ENCODE assay signal across 1 cellular context in the genomic region with DNA sequence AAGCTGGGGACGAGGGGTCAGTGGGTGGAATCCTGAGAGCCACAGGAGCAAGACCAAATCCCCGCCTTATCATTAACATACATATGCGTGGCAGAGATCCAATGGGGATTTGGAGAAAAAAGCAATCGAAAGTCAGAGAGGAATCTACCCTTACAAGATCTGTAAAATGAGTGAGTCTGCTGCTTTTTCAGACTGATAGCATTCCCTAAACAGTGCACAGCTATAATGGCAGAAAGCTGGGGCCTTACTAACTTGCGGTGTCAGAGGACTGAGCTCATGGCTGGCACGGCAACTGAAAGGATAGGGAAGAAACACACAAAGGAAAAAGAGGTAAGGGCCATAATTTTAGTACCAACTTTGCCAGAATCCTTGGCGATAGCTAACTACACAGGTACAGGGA.
TF ChIP-seq lines count a peak whose summit lies in the region.

No MANE protein-coding gene starts in this region.

TF ChIP-seq in K562, 482 proteins besides CTCF, POLR2A, EP300 and RAD21 (continued from another document):
- TF ChIP-seq, protein P1, sequence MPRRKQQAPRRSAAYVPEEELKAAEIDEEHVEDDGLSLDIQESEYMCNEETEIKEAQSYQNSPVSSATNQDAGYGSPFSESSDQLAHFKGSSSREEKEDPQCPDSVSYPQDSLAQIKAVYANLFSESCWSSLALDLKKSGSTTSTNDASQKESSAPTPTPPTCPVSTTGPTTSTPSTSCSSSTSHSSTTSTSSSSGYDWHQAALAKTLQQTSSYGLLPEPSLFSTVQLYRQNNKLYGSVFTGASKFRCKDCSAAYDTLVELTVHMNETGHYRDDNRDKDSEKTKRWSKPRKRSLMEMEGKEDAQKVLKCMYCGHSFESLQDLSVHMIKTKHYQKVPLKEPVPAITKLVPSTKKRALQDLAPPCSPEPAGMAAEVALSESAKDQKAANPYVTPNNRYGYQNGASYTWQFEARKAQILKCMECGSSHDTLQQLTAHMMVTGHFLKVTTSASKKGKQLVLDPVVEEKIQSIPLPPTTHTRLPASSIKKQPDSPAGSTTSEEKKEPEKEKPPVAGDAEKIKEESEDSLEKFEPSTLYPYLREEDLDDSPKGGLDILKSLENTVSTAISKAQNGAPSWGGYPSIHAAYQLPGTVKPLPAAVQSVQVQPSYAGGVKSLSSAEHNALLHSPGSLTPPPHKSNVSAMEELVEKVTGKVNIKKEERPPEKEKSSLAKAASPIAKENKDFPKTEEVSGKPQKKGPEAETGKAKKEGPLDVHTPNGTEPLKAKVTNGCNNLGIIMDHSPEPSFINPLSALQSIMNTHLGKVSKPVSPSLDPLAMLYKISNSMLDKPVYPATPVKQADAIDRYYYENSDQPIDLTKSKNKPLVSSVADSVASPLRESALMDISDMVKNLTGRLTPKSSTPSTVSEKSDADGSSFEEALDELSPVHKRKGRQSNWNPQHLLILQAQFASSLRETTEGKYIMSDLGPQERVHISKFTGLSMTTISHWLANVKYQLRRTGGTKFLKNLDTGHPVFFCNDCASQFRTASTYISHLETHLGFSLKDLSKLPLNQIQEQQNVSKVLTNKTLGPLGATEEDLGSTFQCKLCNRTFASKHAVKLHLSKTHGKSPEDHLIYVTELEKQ (CRISPR knock-in tag; IDR thresholded peaks at IDR 0.05), result no peak
- TF ChIP-seq, protein P2, sequence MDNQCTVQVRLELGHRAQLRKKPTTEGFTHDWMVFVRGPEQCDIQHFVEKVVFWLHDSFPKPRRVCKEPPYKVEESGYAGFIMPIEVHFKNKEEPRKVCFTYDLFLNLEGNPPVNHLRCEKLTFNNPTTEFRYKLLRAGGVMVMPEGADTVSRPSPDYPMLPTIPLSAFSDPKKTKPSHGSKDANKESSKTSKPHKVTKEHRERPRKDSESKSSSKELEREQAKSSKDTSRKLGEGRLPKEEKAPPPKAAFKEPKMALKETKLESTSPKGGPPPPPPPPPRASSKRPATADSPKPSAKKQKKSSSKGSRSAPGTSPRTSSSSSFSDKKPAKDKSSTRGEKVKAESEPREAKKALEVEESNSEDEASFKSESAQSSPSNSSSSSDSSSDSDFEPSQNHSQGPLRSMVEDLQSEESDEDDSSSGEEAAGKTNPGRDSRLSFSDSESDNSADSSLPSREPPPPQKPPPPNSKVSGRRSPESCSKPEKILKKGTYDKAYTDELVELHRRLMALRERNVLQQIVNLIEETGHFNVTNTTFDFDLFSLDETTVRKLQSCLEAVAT (IDR thresholded peaks at IDR 0.05), result peak in 1 of 2 experiments; percentile 83; a peak in 1 of 4 replicates
- TF ChIP-seq ELF1 (tag; IDR thresholded peaks at IDR 0.05), result no peak
- no peak for TF ChIP-seq ASH1L (IDR thresholded peaks at IDR 0.05; ENCODE audit: borderline replicate concordance, low read depth, partially characterized antibody)
- TF ChIP-seq NBN (IDR thresholded peaks at IDR 0.05; ENCODE audit: low read depth), result peak; percentile 54; the same call in 1 of the 2 replicates
- TF ChIP-seq ZNF75A (CRISPR knock-in tag; IDR thresholded peaks at IDR 0.05), result no peak
- TF ChIP-seq BRD9 (IDR thresholded peaks at IDR 0.05; ENCODE audit: low read depth, partially characterized antibody), result no peak
- no peak for TF ChIP-seq MYBL2 (IDR thresholded peaks at IDR 0.05; ENCODE audit: low read depth)
- TF ChIP-seq MYBL2 (CRISPR knock-in tag; IDR thresholded peaks at IDR 0.05; ENCODE audit: borderline replicate concordance), result no peak
- 0 out of 2 replicates have a peak, but pooled peaks have one; percentile 47 for TF ChIP-seq TRIM28 (IDR thresholded peaks at IDR 0.05)
- TF ChIP-seq HMGN3 (IDR thresholded peaks at IDR 0.05; ENCODE audit: borderline replicate concordance, extremely low read depth, insufficient read length, low read depth, low read length), result no peak
- TF ChIP-seq ZNF592 (IDR thresholded peaks at IDR 0.05), result no peak
- TF ChIP-seq NCOA4 (IDR thresholded peaks at IDR 0.05; ENCODE audit: partially characterized antibody), result no peak
- TF ChIP-seq DIDO1 (tag; IDR thresholded peaks at IDR 0.05; ENCODE audit: low read depth), result no peak
- no peak for TF ChIP-seq HDAC8 (tag; IDR thresholded peaks at IDR 0.05)
- no peak for TF ChIP-seq ZNF76 (CRISPR knock-in tag; IDR thresholded peaks at IDR 0.05; ENCODE audit: borderline replicate concordance)
- no peak for TF ChIP-seq IFI16 (CRISPR knock-in tag; IDR thresholded peaks at IDR 0.05)
- TF ChIP-seq PHF20 (IDR thresholded peaks at IDR 0.05; ENCODE audit: partially characterized antibody), result no peak
- TF ChIP-seq YY1 (IDR thresholded peaks at IDR 0.05; ENCODE audit: borderline replicate concordance in 1 of 3, control insufficient read depth in 1 of 3, extremely low read depth in 1 of 3, insufficient read depth in 3 of 3, insufficient read length in 1 of 3, insufficient replicate concordance in 2 of 3, low read depth in 1 of 3, low read length in 2 of 3), result no peak
- no peak for TF ChIP-seq CBX3 (IDR thresholded peaks at IDR 0.05; ENCODE audit: borderline replicate concordance in 1 of 2, low read length in 2 of 2)
- no peak for TF ChIP-seq SMAD3 (CRISPR knock-in tag; conservative IDR thresholded peaks at IDR 0.05)
- no peak for TF ChIP-seq PTBP1 (IDR thresholded peaks at IDR 0.05; ENCODE audit: low read depth, low read length)
- TF ChIP-seq, protein P3, sequence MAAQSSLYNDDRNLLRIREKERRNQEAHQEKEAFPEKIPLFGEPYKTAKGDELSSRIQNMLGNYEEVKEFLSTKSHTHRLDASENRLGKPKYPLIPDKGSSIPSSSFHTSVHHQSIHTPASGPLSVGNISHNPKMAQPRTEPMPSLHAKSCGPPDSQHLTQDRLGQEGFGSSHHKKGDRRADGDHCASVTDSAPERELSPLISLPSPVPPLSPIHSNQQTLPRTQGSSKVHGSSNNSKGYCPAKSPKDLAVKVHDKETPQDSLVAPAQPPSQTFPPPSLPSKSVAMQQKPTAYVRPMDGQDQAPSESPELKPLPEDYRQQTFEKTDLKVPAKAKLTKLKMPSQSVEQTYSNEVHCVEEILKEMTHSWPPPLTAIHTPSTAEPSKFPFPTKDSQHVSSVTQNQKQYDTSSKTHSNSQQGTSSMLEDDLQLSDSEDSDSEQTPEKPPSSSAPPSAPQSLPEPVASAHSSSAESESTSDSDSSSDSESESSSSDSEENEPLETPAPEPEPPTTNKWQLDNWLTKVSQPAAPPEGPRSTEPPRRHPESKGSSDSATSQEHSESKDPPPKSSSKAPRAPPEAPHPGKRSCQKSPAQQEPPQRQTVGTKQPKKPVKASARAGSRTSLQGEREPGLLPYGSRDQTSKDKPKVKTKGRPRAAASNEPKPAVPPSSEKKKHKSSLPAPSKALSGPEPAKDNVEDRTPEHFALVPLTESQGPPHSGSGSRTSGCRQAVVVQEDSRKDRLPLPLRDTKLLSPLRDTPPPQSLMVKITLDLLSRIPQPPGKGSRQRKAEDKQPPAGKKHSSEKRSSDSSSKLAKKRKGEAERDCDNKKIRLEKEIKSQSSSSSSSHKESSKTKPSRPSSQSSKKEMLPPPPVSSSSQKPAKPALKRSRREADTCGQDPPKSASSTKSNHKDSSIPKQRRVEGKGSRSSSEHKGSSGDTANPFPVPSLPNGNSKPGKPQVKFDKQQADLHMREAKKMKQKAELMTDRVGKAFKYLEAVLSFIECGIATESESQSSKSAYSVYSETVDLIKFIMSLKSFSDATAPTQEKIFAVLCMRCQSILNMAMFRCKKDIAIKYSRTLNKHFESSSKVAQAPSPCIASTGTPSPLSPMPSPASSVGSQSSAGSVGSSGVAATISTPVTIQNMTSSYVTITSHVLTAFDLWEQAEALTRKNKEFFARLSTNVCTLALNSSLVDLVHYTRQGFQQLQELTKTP (IDR thresholded peaks at IDR 0.05; ENCODE audit: low read depth in 1 of 2, partially characterized antibody in 2 of 2), result peak in 1 of 2 experiments; percentile 33
- peak; percentile 38; the same call in 1 of the 2 replicates for TF ChIP-seq NCOA1 (IDR thresholded peaks at IDR 0.05; ENCODE audit: low read depth)
- no peak for TF ChIP-seq HNRNPL (IDR thresholded peaks at IDR 0.05; ENCODE audit: low read depth, low read length)
- peak; percentile 83 for TF ChIP-seq TEAD4 (IDR thresholded peaks at IDR 0.05; ENCODE audit: low read length)
- no peak for TF ChIP-seq TEAD4 (CRISPR knock-in tag; IDR thresholded peaks at IDR 0.05; ENCODE audit: borderline replicate concordance)
- TF ChIP-seq, protein P4, sequence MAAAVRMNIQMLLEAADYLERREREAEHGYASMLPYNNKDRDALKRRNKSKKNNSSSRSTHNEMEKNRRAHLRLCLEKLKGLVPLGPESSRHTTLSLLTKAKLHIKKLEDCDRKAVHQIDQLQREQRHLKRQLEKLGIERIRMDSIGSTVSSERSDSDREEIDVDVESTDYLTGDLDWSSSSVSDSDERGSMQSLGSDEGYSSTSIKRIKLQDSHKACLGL (CRISPR knock-in tag; IDR thresholded peaks at IDR 0.05; ENCODE audit: borderline replicate concordance, poor library complexity, severe bottlenecking), result no peak
- TF ChIP-seq MTA2 (IDR thresholded peaks at IDR 0.05; ENCODE audit: low read depth), result peak; percentile 64; the same call in 1 of the 2 replicates
- TF ChIP-seq ZNF444 (CRISPR knock-in tag; IDR thresholded peaks at IDR 0.05), result no peak
TF ChIP-seq in K562: peak in this region for 40.
